ENCODE assay signal across 20 cellular contexts in the genomic region with DNA sequence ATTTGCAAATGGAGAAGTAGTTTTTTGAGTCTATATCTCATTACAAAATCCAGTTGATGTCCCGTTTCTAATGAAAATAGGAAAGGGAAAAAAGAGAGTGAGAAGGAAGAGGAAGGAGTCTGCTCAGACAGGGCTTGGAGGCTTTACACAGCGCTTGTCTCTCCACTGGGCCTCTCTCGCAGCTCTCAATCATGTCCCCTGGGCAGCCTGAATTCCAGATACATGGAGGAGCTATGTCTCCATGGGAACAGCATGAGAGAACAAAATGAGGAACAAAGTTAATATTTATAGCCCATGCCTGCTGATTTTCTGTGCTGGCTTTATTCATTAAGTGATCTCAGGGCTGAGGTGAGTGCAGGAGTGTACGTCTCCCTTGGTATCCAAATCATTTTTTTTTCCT. TPM values are rescaled to one million over a fixed set of nuclear protein-coding genes. Genes with fewer than 3 reads are reported as not detected.
DNase-seq lines count a peak whose midpoint lies in the region; ATAC-seq, FAIRE-seq and TF ChIP-seq lines count a peak whose summit lies in the region.
"Had no signal": no experiment of that assay in that cellular context is flagged by ENCODE, and none has a peak within 500 bp of the region (broad histone marks: within the 10 kb centered on the region; RNA-seq: fewer than 3 reads in every experiment).

No MANE protein-coding gene starts in this region.

- H3K4me1 Mint-ChIP-seq in activated CD4-positive, alpha-beta T cell treated with anti-CD3 and anti-CD28 coated beads for 36 hours = no peaks in the 10 kb centered on the region
- H3K4me1 Mint-ChIP-seq: CD4-positive, alpha-beta memory T cell; memory B cell; T-helper 17 cell had no signal

- H3K36me3 ChIP-seq in K562 (ENCODE audit: control insufficient read depth, insufficient read depth, low read length) = no peaks in the 10 kb centered on the region
- H3K36me3 ChIP-seq in smooth muscle cell (ENCODE audit: low read depth) = no peaks in the 10 kb centered on the region
- H3K36me3 ChIP-seq: gastroesophageal sphincter, SJCRH30 had no signal

- no peaks in the 10 kb centered on the region for H4K20me1 ChIP-seq in K562 (replicated peaks; ENCODE audit: control insufficient read depth, insufficient read depth, low read length)
- no peaks in the 10 kb centered on the region for H4K20me1 ChIP-seq in smooth muscle cell (ENCODE audit: low read depth)

- H3F3A ChIP-seq in smooth muscle cell (ENCODE audit: low read depth) = peaks cover 4% of the 10 kb centered on the region

- H3K9me1 ChIP-seq in K562 (ENCODE audit: control insufficient read depth, insufficient read depth, low read length) = no peaks in the 10 kb centered on the region

- H3K27ac ChIP-seq in K562 (ENCODE audit: extremely low read depth, low read depth, low read length) = no peak overlapping the region
- H3K27ac ChIP-seq in smooth muscle cell (ENCODE audit: low read depth) = no peak overlapping the region
- H3K27ac ChIP-seq: gastroesophageal sphincter, KMS-11, SJCRH30 had no signal

- intact Hi-C loops in K562 (cut with micrococcal nuclease) = no loop called here
- intact Hi-C loops in activated CD4-positive, alpha-beta T cell treated with anti-CD3 and anti-CD28 coated beads for 36 hours (cut with DNase I, micrococcal nuclease) = no loop called here

- POLR2A ChIA-PET in K562 (lab: Yijun Ruan, JAX) = interaction anchor here (0.9 to 1.2 kb wide), 3 partner anchors 17 to 624 kb away, joined by 4 read pairs; a partner anchor contains a TSS
- POLR2A ChIA-PET in activated CD4-positive, alpha-beta T cell treated with anti-CD3 and anti-CD28 coated beads for 36 hours (lab: Charles Lee) = no interaction called here

- ATAC-seq in K562 = no peak
- ATAC-seq in activated CD4-positive, alpha-beta T cell treated with anti-CD3 and anti-CD28 coated beads for 36 hours = no peak
- ATAC-seq: gastroesophageal sphincter, T-helper 17 cell had no signal

- in situ Hi-C loops in K562 (cut with MboI) = loop anchor here (25.0 kb wide), 1 partner anchor 212 kb away; no protein-coding TSS in a partner anchor

- FAIRE-seq in K562 (lab: Jason Lieb, UNC) (no peak), islet of Langerhans (lab: Jason Lieb, UNC) (peak; percentile 81)

- no peak for TF ChIP-seq EP300 in K562 (IDR thresholded peaks at IDR 0.05; ENCODE audit: low read length)

- H3K9me3 ChIP-seq in K562 (replicated peaks; ENCODE audit: control insufficient read depth, insufficient read depth, low read depth, low read length) = no peaks in the 10 kb centered on the region
- H3K9me3 ChIP-seq in smooth muscle cell (replicated peaks; ENCODE audit: low read depth) = no peaks in the 10 kb centered on the region
- H3K9me3 ChIP-seq: gastroesophageal sphincter, SJCRH30 had no signal

- H3K4me2 ChIP-seq in K562 (ENCODE audit: insufficient read depth, low read length) = no peak overlapping the region
- no peak overlapping the region for H3K4me2 ChIP-seq in smooth muscle cell
- H3K4me2 ChIP-seq: KMS-11 had no signal

- DNase-seq in NOMO-1 treated with DMSO at 0.1 percent for 48 hours (lab: John Stamatoyannopoulos, UW; ENCODE audit: unreplicated experiment) (peak; percentile 21), NOMO-1 treated with dmso at 0.1 percent for 144 hours (lab: John Stamatoyannopoulos, UW; ENCODE audit: unreplicated experiment) (no peak), K562 (ENCODE audit: extremely low read depth in 1 of 4, low spot score in 3 of 4) (no peak), smooth muscle cell (lab: John Stamatoyannopoulos, UW; ENCODE audit: unreplicated experiment) (no peak), T-helper 9 cell (no peak)
- no peak for DNase-seq in activated naive CD4-positive, alpha-beta T cell (lab: John Stamatoyannopoulos, UW)
- no peak for DNase-seq in activated CD4-positive, alpha-beta T cell treated with anti-CD3 and anti-CD28 coated beads for 36 hours
- DNase-seq: activated effector memory CD4-positive, alpha-beta T cell treated with anti-CD3 and anti-CD28 coated beads, Interleukin-2, amount 50 U/mL, for 16 hours; amniotic stem cell; CD4-positive, alpha-beta memory T cell; NCI-H1436; NCI-H226; SJCRH30; T-helper 17 cell had no signal

- H3K79me2 ChIP-seq in K562 (ENCODE audit: control insufficient read depth, insufficient read depth, low read length) (no peaks in the 10 kb centered on the region), smooth muscle cell (ENCODE audit: low read depth) (no peaks in the 10 kb centered on the region)

- no TSS peak for BruUV-seq in K562 (replicated peaks; lab: Mats Ljungman, UMichigan)

- H3K9ac ChIP-seq in K562 (ENCODE audit: insufficient read depth in 1 of 2, low read depth in 2 of 2, low read length in 2 of 2) (no peak overlapping the region), smooth muscle cell (ENCODE audit: low read depth) (no peak overlapping the region)
- H3K9ac ChIP-seq: KMS-11 had no signal

- no peak overlapping the region for H3K4me3 ChIP-seq in K562
- no peak overlapping the region for H3K4me3 ChIP-seq in smooth muscle cell
- H3K4me3 ChIP-seq: gastroesophageal sphincter, SJCRH30 had no signal

- no peaks in the 10 kb centered on the region for H3K36me3 Mint-ChIP-seq in activated CD4-positive, alpha-beta T cell treated with anti-CD3 and anti-CD28 coated beads for 36 hours (ENCODE audit: low read depth)
- H3K36me3 Mint-ChIP-seq: CD4-positive, alpha-beta memory T cell; memory B cell had no signal

- H3K4me1 ChIP-seq in K562 (replicated peaks in 1 of 2; ENCODE audit: control insufficient read depth in 2 of 2, insufficient read depth in 2 of 2, low read length in 2 of 2) (no peaks in the 10 kb centered on the region), smooth muscle cell (ENCODE audit: low read depth) (peaks cover 7% of the 10 kb centered on the region)
- H3K4me1 ChIP-seq: SJCRH30 had no signal

- H3K27me3 Mint-ChIP-seq in activated CD4-positive, alpha-beta T cell treated with anti-CD3 and anti-CD28 coated beads for 36 hours = no peaks in the 10 kb centered on the region
- H3K27me3 Mint-ChIP-seq: CD4-positive, alpha-beta memory T cell; stimulated activated naive CD8-positive, alpha-beta T cell treated with anti-CD3 and anti-CD28 coated beads, Interleukin-15, Interleukin-2, amounts not matched to agents 100 ng/mL and 50 ng/mL, for 24 hours had no signal

- no peak overlapping the region for H3K4me3 Mint-ChIP-seq in activated CD4-positive, alpha-beta T cell treated with anti-CD3 and anti-CD28 coated beads for 36 hours
- H3K4me3 Mint-ChIP-seq: CD4-positive, alpha-beta memory T cell; memory B cell; nephron; stimulated activated naive CD8-positive, alpha-beta T cell treated with anti-CD3 and anti-CD28 coated beads, Interleukin-15, Interleukin-2, amounts not matched to agents 100 ng/mL and 50 ng/mL, for 24 hours; T-helper 17 cell had no signal

- TF ChIP-seq CTCF in K562 (IDR thresholded peaks at IDR 0.05 in 2 of 3, conservative IDR thresholded peaks at IDR 0.05 in 1 of 3; ENCODE audit: insufficient read depth in 2 of 3, low read depth in 1 of 3, low read length in 3 of 3) (no peak), smooth muscle cell (IDR thresholded peaks at IDR 0.05; ENCODE audit: borderline replicate concordance, insufficient read depth, poor library complexity, severe bottlenecking) (no peak)

- 23% methylated on average over 4 of the region's 4 CpGs for WGBS in K562 (ENCODE audit: insufficient coverage, low coverage, missing lambda C conversion rate)
- 74% methylated on average over 4 of the region's 4 CpGs for WGBS in smooth muscle cell (ENCODE audit: low lambda C conversion rate)

- peaks cover 10 to 14% of the 10 kb centered on the region in 2 experiments for H3K27me3 ChIP-seq in K562 (ENCODE audit: control insufficient read depth in 2 of 2, insufficient read depth in 2 of 2, low read length in 2 of 2)
- H3K27me3 ChIP-seq in smooth muscle cell (ENCODE audit: low read depth) = no peaks in the 10 kb centered on the region
- H3K27me3 ChIP-seq: gastroesophageal sphincter, SJCRH30 had no signal

- H3K27ac Mint-ChIP-seq in activated CD4-positive, alpha-beta T cell treated with anti-CD3 and anti-CD28 coated beads for 36 hours = no peak overlapping the region
- H3K27ac Mint-ChIP-seq: CD4-positive, alpha-beta memory T cell; memory B cell; nephron; stimulated activated naive CD8-positive, alpha-beta T cell treated with anti-CD3 and anti-CD28 coated beads, Interleukin-15, Interleukin-2, amounts not matched to agents 100 ng/mL and 50 ng/mL, for 24 hours; T-helper 17 cell had no signal

- TF ChIP-seq POLR2A in K562 (conservative IDR thresholded peaks at IDR 0.05) = no peak

- no peaks in the 10 kb centered on the region for H3K9me3 Mint-ChIP-seq in activated CD4-positive, alpha-beta T cell treated with anti-CD3 and anti-CD28 coated beads for 36 hours (ENCODE audit: low read depth)
- H3K9me3 Mint-ChIP-seq: CD4-positive, alpha-beta memory T cell; memory B cell; nephron; stimulated activated naive CD8-positive, alpha-beta T cell treated with anti-CD3 and anti-CD28 coated beads, Interleukin-15, Interleukin-2, amounts not matched to agents 100 ng/mL and 50 ng/mL, for 24 hours had no signal

- CTCF ChIA-PET in K562 (lab: Yijun Ruan, JAX; ENCODE audit: low intra/inter-chr PET ratio) = no interaction called here
- CTCF ChIA-PET in activated CD4-positive, alpha-beta T cell treated with anti-CD3 and anti-CD28 coated beads for 36 hours (lab: Charles Lee) = no interaction called here

- no peak overlapping the region for H2AFZ ChIP-seq in K562 (ENCODE audit: low read depth, low read length)
- H2AFZ ChIP-seq in smooth muscle cell (ENCODE audit: low read depth) = peak overlapping the region; percentile 65

- TF ChIP-seq RAD21 in K562 (CRISPR knock-in tag; conservative IDR thresholded peaks at IDR 0.05 in 1 of 2, IDR thresholded peaks at IDR 0.05 in 1 of 2) = no peak

RNA-seq across cellular contexts. Expression of a gene that starts 35.3 kb away (rescaled TPM):
- total RNA-seq in K562 (2011; cell fraction: chromatin; rRNA removed; ENCODE audit: low replicate concordance) = 137 and 633 TPM in 2 replicates
- total RNA-seq in K562 (2011; cell fraction: nucleolus; rRNA removed) = 47.0 and 65.4 TPM in 2 replicates
- 148 and 223 TPM in 2 replicates for total RNA-seq in K562 (2011; cell fraction: nucleoplasm; rRNA removed)
- total RNA-seq in K562 (2014; rRNA removed) (182 and 286 TPM in 2 replicates), K562 (2014; rRNA removed; fragmentation: Illumina TruSeq; extraction: Trizol) (206 and 262 TPM in 2 replicates), K562 (2015; rRNA removed; fragmentation: Illumina TruSeq; extraction: Trizol) (253 and 263 TPM in 2 replicates), K562 (2021) (144 and 165 TPM in 2 replicates), smooth muscle cell (151 and 193 TPM in 2 replicates)
- polyA plus RNA-seq in K562 (2011; rRNA removed) (96.1 and 102 TPM in 2 replicates), K562 (2014; fragmentation: Illumina TruSeq; extraction: Trizol) (165 and 195 TPM in 2 replicates), K562 (2014; fragmentation: Nextera tagmentation; extraction: Ambion mirVana) (10 to 100 TPM; 65.4 to 87.3 TPM), K562 (2014; rRNA removed) (93.8 and 116 TPM in 2 replicates), smooth muscle cell (61.1 and 68.2 TPM in 2 replicates)
- 23.3 and 33.3 TPM in 2 replicates for polyA plus RNA-seq in K562 (2011; cell fraction: cytosol; rRNA removed)
- polyA plus RNA-seq in K562 (2011; cell fraction: nucleus; rRNA removed) = 105 and 150 TPM in 2 replicates
- 53.6 and 80.8 TPM in 2 replicates for polyA plus RNA-seq in K562 (2012)
- polyA minus RNA-seq in K562 (2011; rRNA and poly(A)+ RNA removed) = 302 and 350 TPM in 2 replicates
- polyA minus RNA-seq in K562 (2011; cell fraction: cytosol; rRNA and poly(A)+ RNA removed) = 82.9 and 149 TPM in 2 replicates
- 169 and 344 TPM in 2 replicates for polyA minus RNA-seq in K562 (2011; cell fraction: nucleus; rRNA and poly(A)+ RNA removed)
- 100 to 1,000 TPM; 166 to 223 TPM for total RNA-seq in activated CD4-positive, alpha-beta T cell treated with anti-CD3 and anti-CD28 coated beads for 36 hours
